27 cellular contexts compared by ENCODE assay signal in the genomic region with DNA sequence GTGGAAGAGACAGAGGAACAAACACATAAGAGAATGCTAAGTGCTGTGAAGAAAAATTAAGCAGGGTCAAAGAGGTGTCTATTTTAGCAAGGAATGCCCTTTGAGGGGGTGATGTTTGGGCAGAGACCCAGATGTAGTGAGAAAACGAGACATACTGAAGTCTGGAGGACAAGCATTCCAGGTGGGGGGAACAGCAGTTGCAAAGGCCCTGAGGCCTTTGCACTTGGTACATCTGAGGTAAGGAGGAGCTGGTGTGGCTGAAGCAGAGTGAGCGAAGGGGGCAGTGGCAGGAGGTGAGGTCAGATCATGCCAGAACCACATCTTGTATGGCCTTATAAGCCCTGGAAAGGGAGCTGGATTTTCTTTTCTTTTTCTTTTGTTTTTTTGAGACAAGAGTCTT. TPM values are rescaled to one million over a fixed set of nuclear protein-coding genes. Genes with fewer than 3 reads are reported as not detected.
"Had no signal": no experiment of that assay in that cellular context is flagged by ENCODE, and none has a peak within 500 bp of the region (broad histone marks: within the 10 kb centered on the region; RNA-seq: fewer than 3 reads in every experiment).

No MANE protein-coding gene starts in this region.

- H3K4me1 ChIP-seq: colonic mucosa, gastrocnemius medialis, lower lobe of right lung had no signal

- FAIRE-seq: endothelial cell of umbilical vein, islet of Langerhans, keratinocyte had no signal

- H3K27me3 ChIP-seq: colonic mucosa had no signal

- H3K36me3 ChIP-seq: colonic mucosa, esophagus squamous epithelium, gastrocnemius medialis, heart right ventricle, left lung, lower lobe of right lung had no signal

- H3K9me3 ChIP-seq: colonic mucosa, esophagus squamous epithelium, gastrocnemius medialis, heart right ventricle, left lung, lower lobe of right lung had no signal

- H3K4me3 ChIP-seq: colonic mucosa, esophagus squamous epithelium, gastrocnemius medialis, heart right ventricle, left lung, lower lobe of right lung had no signal

- ATAC-seq: esophagus mucosa; gastrocnemius medialis; heart right ventricle; left cardiac atrium; left lung; left ventricle myocardium superior; lower lobe of right lung; naive thymus-derived CD4-positive, alpha-beta T cell had no signal

- H3K27ac ChIP-seq: colonic mucosa, epithelial cell of prostate, esophagus squamous epithelium, gastrocnemius medialis, heart right ventricle, left lung, lower lobe of right lung had no signal

- DNase-seq: colonic mucosa; cortex of kidney; effector memory CD4-positive, alpha-beta T cell; erythroblast; esophagus squamous epithelium; foreskin fibroblast; foreskin melanocyte; gastrocnemius medialis; glutamatergic neuron; head of caudate nucleus; heart right ventricle; hippocampal formation; left cardiac atrium; left lung; left ventricle myocardium superior; lower lobe of right lung; mesendoderm; midbrain; naive thymus-derived CD4-positive, alpha-beta T cell had no signal

RNA-seq across cellular contexts. Expression of gene GDF5, which starts 6.2 kb away (rescaled TPM):
- total RNA-seq: dermis microvascular lymphatic vessel endothelial cell, esophagus mucosa, gastrocnemius medialis, lung microvascular endothelial cell, mononuclear cell had no signal
- polyA plus RNA-seq: naive thymus-derived CD4-positive, alpha-beta T cell had no signal
